In genomic region chr17:68297168-68297567, GRCh38 we compare ENCODE assay signal across 15 cellular contexts. TPM values are rescaled to one million over a fixed set of nuclear protein-coding genes. Genes with fewer than 3 reads are reported as not detected.
DNase-seq lines count a peak whose midpoint lies in the region.
"Had no signal": no experiment of that assay in that cellular context is flagged by ENCODE, and none has a peak within 500 bp of the region (broad histone marks: within the 10 kb centered on the region; RNA-seq: fewer than 3 reads in every experiment).

No MANE protein-coding gene starts in this region.

- H3K27ac Mint-ChIP-seq in activated CD4-positive, alpha-beta T cell treated with anti-CD3 and anti-CD28 coated beads, Interleukin-2, amount 10 ng/mL, durations not matched to agents 24 days and 14 days: peak overlapping the region; percentile 76
- H3K27ac Mint-ChIP-seq: mesothelial cell of epicardium had no signal

- peaks cover 5% of the 10 kb centered on the region for H3K27me3 Mint-ChIP-seq in activated CD4-positive, alpha-beta T cell treated with anti-CD3 and anti-CD28 coated beads, Interleukin-2, amount 10 ng/mL, durations not matched to agents 24 days and 14 days

- H3K4me3 Mint-ChIP-seq in activated CD4-positive, alpha-beta T cell treated with anti-CD3 and anti-CD28 coated beads, Interleukin-2, amount 10 ng/mL, durations not matched to agents 24 days and 14 days: peak overlapping the region; percentile 67
- H3K4me3 Mint-ChIP-seq: mesothelial cell of epicardium had no signal

- peak overlapping the region in 20 of 21 experiments; percentile 1 to 99 (median 56) for H3K27ac ChIP-seq in skin epidermis
- H3K27ac ChIP-seq: right atrium auricular region, testis had no signal

- intact Hi-C loops in activated CD4-positive, alpha-beta T cell treated with anti-CD3 and anti-CD28 coated beads, Interleukin-2, amount 10 ng/mL, durations not matched to agents 24 days and 14 days (cut with micrococcal nuclease): loop anchor here (2.0 to 10.0 kb wide), 2 partner anchors 14 to 1028 kb away; partner anchors contain the start of gene ABCA5

- no peak for DNase-seq in activated CD4-positive, alpha-beta T cell treated with anti-CD3 and anti-CD28 coated beads, Interleukin-2, amount 10 ng/mL, durations not matched to agents 24 days and 14 days
- no peak for DNase-seq in activated CD4-positive, alpha-beta T cell treated with anti-CD3 and anti-CD28 coated beads for 4 hours
- DNase-seq in NOMO-1 (lab: John Stamatoyannopoulos, UW; ENCODE audit: unreplicated experiment in 2 of 2) (peak; percentile 26 to 65), dedifferentiated amniotic fluid mesenchymal stem cell (ENCODE audit: extremely low spot score) (peak; percentile 12), NCI-H2227 treated with DMSO at 0.1 percent for 48 hours (lab: John Stamatoyannopoulos, UW) (no peak), NCI-H510A treated with DMSO at 0.1 percent for 48 hours (lab: John Stamatoyannopoulos, UW) (no peak), midbrain (lab: John Stamatoyannopoulos, UW) (no peak)
- DNase-seq: DMS79 treated with DMSO at 0.1 percent for 48 hours, NCI-H187, SW 1271 had no signal

- H3K9me3 Mint-ChIP-seq in activated CD4-positive, alpha-beta T cell treated with anti-CD3 and anti-CD28 coated beads, Interleukin-2, amount 10 ng/mL, durations not matched to agents 24 days and 14 days: no peaks in the 10 kb centered on the region
- H3K9me3 Mint-ChIP-seq: mesothelial cell of epicardium had no signal

- no peak overlapping the region for H3K4me3 ChIP-seq in skin epidermis
- H3K4me3 ChIP-seq: right atrium auricular region, testis had no signal

- H3K4me1 Mint-ChIP-seq in activated CD4-positive, alpha-beta T cell treated with anti-CD3 and anti-CD28 coated beads, Interleukin-2, amount 10 ng/mL, durations not matched to agents 24 days and 14 days: peaks cover 45% of the 10 kb centered on the region

- peaks cover 2% of the 10 kb centered on the region for H3K36me3 Mint-ChIP-seq in activated CD4-positive, alpha-beta T cell treated with anti-CD3 and anti-CD28 coated beads, Interleukin-2, amount 10 ng/mL, durations not matched to agents 24 days and 14 days (ENCODE audit: low read depth)
- H3K36me3 Mint-ChIP-seq: mesothelial cell of epicardium had no signal

RNA-seq across cellular contexts. Expression of gene ARSG, which starts 5.9 kb away (rescaled TPM):
- 5.6 and 7.1 TPM in 2 replicates for total RNA-seq in activated CD4-positive, alpha-beta T cell treated with anti-CD3 and anti-CD28 coated beads, Interleukin-2, amount 10 ng/mL, durations not matched to agents 24 days and 14 days

RNA-seq across cellular contexts. Expression of gene SLC16A6, which starts 6.2 kb away (rescaled TPM):
- 2.6 and 2.7 TPM in 2 replicates for total RNA-seq in activated CD4-positive, alpha-beta T cell treated with anti-CD3 and anti-CD28 coated beads, Interleukin-2, amount 10 ng/mL, durations not matched to agents 24 days and 14 days
- total RNA-seq: epithelial cell of proximal tubule had no signal

RNA-seq across cellular contexts. Expression of gene AMZ2, which starts 49.3 kb away (rescaled TPM):
- total RNA-seq in activated CD4-positive, alpha-beta T cell treated with anti-CD3 and anti-CD28 coated beads, Interleukin-2, amount 10 ng/mL, durations not matched to agents 24 days and 14 days: 75.8 and 77.5 TPM in 2 replicates

Comparison
In these comparisons a context has a peak if more than half of its experiments do, and no peak if none do; other contexts are left out.
1. DNase-seq: peak in NOMO-1 (2 of 2) and dedifferentiated amniotic fluid mesenchymal stem cell (single experiment); none in activated CD4-positive, alpha-beta T cell treated with anti-CD3 and anti-CD28 coated beads, Interleukin-2, amount 10 ng/mL, durations not matched to agents 24 days and 14 days (single experiment), activated CD4-positive, alpha-beta T cell treated with anti-CD3 and anti-CD28 coated beads for 4 hours (0 of 2), NCI-H2227 treated with DMSO at 0.1 percent for 48 hours (single experiment), NCI-H510A treated with DMSO at 0.1 percent for 48 hours (single experiment) and midbrain (single experiment).